ENCODE assay signal across 1 cellular context in genomic region chr9:71685988-71686387, GRCh38.
TF ChIP-seq lines count a peak whose summit lies in the region.

No MANE protein-coding gene starts in this region.

TF ChIP-seq in GM23338, 12 proteins besides CTCF, POLR2A, EP300 and RAD21:
- TF ChIP-seq STAT1 (IDR thresholded peaks at IDR 0.05; ENCODE audit: unreplicated experiment) (no peak), REST (IDR thresholded peaks at IDR 0.05; ENCODE audit: unreplicated experiment) (no peak)
